Comparison of ENCODE assay signal across 8 cellular contexts in the genomic region with DNA sequence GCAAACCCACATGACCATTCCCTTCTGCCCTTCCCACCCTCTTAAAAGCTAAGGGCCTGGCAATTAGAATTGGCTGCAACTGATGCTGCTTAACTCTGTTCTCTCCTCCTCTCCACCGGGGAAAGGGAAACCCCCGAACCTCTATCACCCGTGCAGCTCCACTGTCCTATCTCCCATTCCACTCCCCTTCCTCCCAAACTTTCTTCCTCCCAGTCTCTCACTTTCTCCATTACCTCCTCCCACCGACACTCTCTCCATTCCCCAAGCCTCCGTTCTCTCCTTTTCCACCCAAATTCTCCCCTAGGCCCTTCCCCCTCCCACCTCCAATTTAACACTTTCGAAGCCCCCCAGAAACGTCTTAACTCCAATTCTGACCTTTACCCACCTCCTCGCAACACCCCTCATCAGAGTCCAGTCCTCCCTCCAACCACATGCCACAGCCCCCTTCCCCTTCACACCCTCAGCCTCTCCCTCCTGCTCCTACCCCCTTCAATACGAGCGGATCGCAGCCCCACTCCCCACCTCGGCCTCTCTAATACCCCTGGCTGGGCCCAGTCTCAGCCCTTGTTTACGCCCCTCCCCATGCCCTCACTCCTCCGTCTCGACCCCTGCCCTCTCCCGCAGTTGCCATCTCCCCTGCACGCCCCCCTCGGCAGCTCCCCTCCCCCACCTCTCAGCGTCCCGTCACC. TPM values are rescaled to one million over a fixed set of nuclear protein-coding genes. Genes with fewer than 3 reads are reported as not detected.
DNase-seq lines count a peak whose midpoint lies in the region; ATAC-seq, FAIRE-seq and TF ChIP-seq lines count a peak whose summit lies in the region.

No MANE protein-coding gene starts in this region.

- H3K27ac ChIP-seq in adipose tissue (ENCODE audit: low read depth, low read length) = peak overlapping the region; percentile 90
- H3K27ac ChIP-seq in stomach smooth muscle (ENCODE audit: low read length) = peak overlapping the region; percentile 93

- H3K27me3 ChIP-seq in stomach smooth muscle (ENCODE audit: control insufficient read depth in 1 of 2, insufficient read depth in 2 of 2, low read length in 2 of 2) = no peaks in the 10 kb centered on the region

- no peak for ATAC-seq in GM18498 (IDR thresholded peaks at IDR 0.05; ENCODE audit: unreplicated experiment)

- FAIRE-seq in GM19239 (lab: Jason Lieb, UNC) = no peak

- H3K4me1 ChIP-seq in stomach smooth muscle (ENCODE audit: control insufficient read depth, insufficient read depth, low read length) = peaks cover 12% of the 10 kb centered on the region

- TF ChIP-seq CTCF in AG09309 (IDR thresholded peaks at IDR 0.05; ENCODE audit: control insufficient read depth, insufficient read depth, low read depth, low read length, missing control alignments) (no peak), HFF-Myc (IDR thresholded peaks at IDR 0.05; ENCODE audit: low read depth, low read length, missing control alignments) (no peak)

- H3K36me3 ChIP-seq in stomach smooth muscle (ENCODE audit: control insufficient read depth in 2 of 2, insufficient read depth in 2 of 2, low read length in 2 of 2) = peaks cover 19% of the 10 kb centered on the region in 2 donors

- H3K9me3 ChIP-seq in stomach smooth muscle (ENCODE audit: control insufficient read depth in 2 of 2, low read length in 2 of 2) = no peaks in the 10 kb centered on the region

- peak overlapping the region; percentile 89 to 98 for H3K9ac ChIP-seq in stomach smooth muscle (ENCODE audit: low read length in 2 of 2)

- DNase-seq in AG09309 (ENCODE audit: low read depth) (no peak), HFF-Myc (ENCODE audit: extremely low read depth, low read depth) (no peak), posterior vena cava (ENCODE audit: low spot score) (no peak), GM19239 (ENCODE audit: insufficient read length, low spot score) (no peak)

- intact Hi-C loops in posterior vena cava (cut with DNase I) = no loop called here

- H3K4me3 ChIP-seq in AG09309 (ENCODE audit: control insufficient read depth, low read depth, low read length) (peak overlapping the region; percentile 63), HFF-Myc (replicated peaks; ENCODE audit: low read depth, low read length) (peak overlapping the region; percentile 84), iPS-11a (ENCODE audit: low read depth, low read length) (peak overlapping the region; percentile 81), stomach smooth muscle (ENCODE audit: low read length in 2 of 2) (peak overlapping the region; percentile 89 to 99)

- WGBS in adipose tissue, 3 donors = 1 to 2% (median 1%) methylated on average over 20 of the region's 20 CpGs

RNA-seq across cellular contexts. Expression of a gene that starts 0.6 kb away (rescaled TPM):
- 10 to 100 TPM; 17.4 to 46.3 (median 29.7) TPM for polyA plus RNA-seq in adipose tissue
- total RNA-seq in posterior vena cava = 10 to 100 TPM; 32.1 to 35.8 TPM

RNA-seq across cellular contexts. Expression of a gene that starts 14.0 kb away (rescaled TPM):
- 10 to 100 TPM; 23.7 to 48.1 (median 41.2) TPM for polyA plus RNA-seq in adipose tissue
- total RNA-seq in posterior vena cava = 10 to 100 TPM; 23.7 to 29.6 TPM

RNA-seq across cellular contexts. Expression of a gene that starts 14.0 kb away (rescaled TPM):
- 100 to 1,000 TPM in 2 of 3 donors, 10 to 100 TPM in 1; 53.0 to 201 (median 139) TPM for polyA plus RNA-seq in adipose tissue
- total RNA-seq in posterior vena cava = 10 to 100 TPM; 35.8 to 43.6 TPM

RNA-seq across cellular contexts. Expression of a gene that starts 21.9 kb away (rescaled TPM):
- 100 to 1,000 TPM; 100 to 147 (median 131) TPM for polyA plus RNA-seq in adipose tissue
- 10 to 100 TPM; 54.8 to 63.0 TPM for total RNA-seq in posterior vena cava

RNA-seq across cellular contexts. Expression of a gene that starts 27.4 kb away (rescaled TPM):
- polyA plus RNA-seq in adipose tissue = 10 to 100 TPM; 13.2 to 26.7 (median 18.8) TPM
- 10 to 100 TPM; 12.9 to 20.8 TPM for total RNA-seq in posterior vena cava
